9 cellular contexts compared by ENCODE assay signal in the genomic region with DNA sequence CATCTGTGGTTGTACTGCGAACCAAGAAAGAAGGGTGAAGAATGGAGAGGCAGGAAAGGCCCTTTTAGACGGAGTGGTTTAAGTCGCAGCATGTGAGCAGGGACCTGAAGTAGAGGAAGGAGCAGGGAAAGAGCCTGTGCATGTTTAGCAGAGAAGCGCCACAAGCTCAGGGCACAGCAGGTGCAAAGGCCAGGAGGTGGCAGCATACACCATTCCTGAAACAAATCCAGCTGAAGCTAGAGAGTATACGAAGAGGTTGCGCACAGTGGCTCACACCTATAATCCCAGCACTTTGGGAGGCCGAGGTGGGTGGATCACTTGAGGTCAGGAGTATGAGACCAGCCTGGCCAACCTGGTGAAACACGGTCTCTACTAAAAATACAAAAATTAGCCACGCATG. TPM values are rescaled to one million over a fixed set of nuclear protein-coding genes. Genes with fewer than 3 reads are reported as not detected.
A peak's percentile ranks its signal among the peaks of the same experiment; 100 is the strongest.
DNase-seq lines count a peak whose midpoint lies in the region; ATAC-seq and TF ChIP-seq lines count a peak whose summit lies in the region.
"Had no signal": no experiment of that assay in that cellular context is flagged by ENCODE, and none has a peak within 500 bp of the region (broad histone marks: within the 10 kb centered on the region; RNA-seq: fewer than 3 reads in every experiment).

No MANE protein-coding gene starts in this region.

- TF ChIP-seq CTCF in AG04450 (IDR thresholded peaks at IDR 0.05; ENCODE audit: low read depth, low read length) (peak; percentile 43), GM10266 (IDR thresholded peaks at IDR 0.05; ENCODE audit: control insufficient read depth, insufficient read depth, low read depth, missing control alignments) (peak; percentile 51), OCI-LY7 (conservative IDR thresholded peaks at IDR 0.05; ENCODE audit: low read length) (peak; percentile 70), fibroblast of the aortic adventitia (IDR thresholded peaks at IDR 0.05; ENCODE audit: insufficient read depth, low read length) (peak; percentile 34), testis (IDR thresholded peaks at IDR 0.05) (no peak)

- H3K79me2 ChIP-seq in OCI-LY7 (ENCODE audit: insufficient read depth, low read depth, low read length): no peaks in the 10 kb centered on the region

- WGBS in testis, 2 donors: 84 to 85% methylated on average over 9 of the region's 9 CpGs

- no peak for ATAC-seq in HG03571 (IDR thresholded peaks at IDR 0.05; ENCODE audit: unreplicated experiment)
- ATAC-seq in GM21423 (IDR thresholded peaks at IDR 0.05; ENCODE audit: unreplicated experiment): no peak
- no peak for ATAC-seq in HG03442 (IDR thresholded peaks at IDR 0.05; ENCODE audit: unreplicated experiment)

- no peaks in the 10 kb centered on the region for H3K9me2 ChIP-seq in OCI-LY7 (ENCODE audit: insufficient read depth, low read length)

- H3K27me3 ChIP-seq in AG04450 (ENCODE audit: control insufficient read depth, insufficient read depth, low read length) (no peaks in the 10 kb centered on the region), testis (no peaks in the 10 kb centered on the region)

- no TSS peak for BruUV-seq in OCI-LY7 (replicated peaks; lab: Mats Ljungman, UMichigan)

- no peaks in the 10 kb centered on the region for H4K20me1 ChIP-seq in OCI-LY7 (ENCODE audit: insufficient read depth, low read length)

- H2AFZ ChIP-seq in OCI-LY7 (ENCODE audit: low read length): no peak overlapping the region

- CTCF ChIA-PET in AG04450 (lab: Charles Lee): interaction anchor here (1.0 to 3.5 kb wide), 6 partner anchors 24 to 344 kb away, joined by 3 to 9 read pairs (median 5); no protein-coding TSS in a partner anchor
- CTCF ChIA-PET in OCI-LY7 (lab: Charles Lee; ENCODE audit: unreplicated experiment): interaction anchor here (1.4 kb wide), 1 partner anchor 341 kb away, joined by 3 read pairs; no protein-coding TSS in a partner anchor

- H3K9me3 ChIP-seq in AG04450 (ENCODE audit: control insufficient read depth, insufficient read depth, low read length) (no peaks in the 10 kb centered on the region), OCI-LY7 (ENCODE audit: low read length) (no peaks in the 10 kb centered on the region), testis (no peaks in the 10 kb centered on the region)

- POLR2A ChIA-PET in AG04450 (lab: Yijun Ruan, JAX) (no interaction called here), OCI-LY7 (lab: Charles Lee) (interaction anchor here (0.6 kb wide), 1 partner anchor 27 kb away, joined by 5 read pairs; no protein-coding TSS in a partner anchor)

- intact Hi-C loops in OCI-LY7 (cut with micrococcal nuclease; ENCODE audit: unreplicated experiment) (loop anchor here (1.0 to 2.0 kb wide), 5 partner anchors 57 to 509 kb away; no protein-coding TSS in a partner anchor), testis (cut with DNase I; ENCODE audit: low total_unique reads) (no loop called here)

- no peak overlapping the region for H3K27ac ChIP-seq in AG04450 (ENCODE audit: low read depth, low read length)
- no peak overlapping the region for H3K27ac ChIP-seq in OCI-LY7 (ENCODE audit: low read depth, low read length, poor library complexity, severe bottlenecking)
- H3K27ac ChIP-seq in testis: no peak overlapping the region
- H3K27ac ChIP-seq: epithelial cell of prostate had no signal

- H3K4me3 ChIP-seq in AG04450 (ENCODE audit: low read depth, low read length) (no peak overlapping the region), OCI-LY7 (ENCODE audit: low read depth, low read length, poor library complexity, severe bottlenecking) (no peak overlapping the region), fibroblast of the aortic adventitia (ENCODE audit: low read depth, low read length) (no peak overlapping the region), testis (no peak overlapping the region)

- no peak for DNase-seq in AG04450 (ENCODE audit: low read depth, low spot score)
- peak; percentile 19 for DNase-seq in GM10266 (ENCODE audit: extremely low spot score)
- DNase-seq in OCI-LY7 (ENCODE audit: low spot score): peak; percentile 67
- DNase-seq in fibroblast of the aortic adventitia (ENCODE audit: low read depth): peak; percentile 16
- DNase-seq in testis: peak; percentile 33

- H3K36me3 ChIP-seq in OCI-LY7 (ENCODE audit: insufficient read depth, low read length): no peaks in the 10 kb centered on the region
- no peaks in the 10 kb centered on the region for H3K36me3 ChIP-seq in testis (ENCODE audit: low read depth, missing control alignments)

- H3K4me2 ChIP-seq in OCI-LY7 (ENCODE audit: low read length): no peak overlapping the region

- H3K4me1 ChIP-seq in OCI-LY7 (ENCODE audit: insufficient read depth, low read length, poor library complexity, severe bottlenecking) (no peaks in the 10 kb centered on the region), testis (no peaks in the 10 kb centered on the region)

- no peak for TF ChIP-seq POLR2A in testis (IDR thresholded peaks at IDR 0.05)

RNA-seq across cellular contexts. Expression of a gene that starts 49.9 kb away (rescaled TPM):
- polyA plus RNA-seq in AG04450 (2011; rRNA removed): 2.0 TPM in 2 replicates
- 4.7 and 5.3 TPM in 2 replicates for polyA minus RNA-seq in AG04450 (2011; rRNA and poly(A)+ RNA removed)
- total RNA-seq in OCI-LY7 (2014; rRNA removed; shearing (Covaris generic)): 3.8 and 6.0 TPM in 2 replicates
- 7.5 and 8.1 TPM in 2 replicates for total RNA-seq in OCI-LY7 (2022)
- total RNA-seq in fibroblast of the aortic adventitia (ENCODE audit: low replicate concordance): 3.0 and 3.7 TPM in 2 replicates
- total RNA-seq in testis: 1 to 10 TPM; 5.9 to 6.3 TPM
- polyA plus RNA-seq in testis (ENCODE audit: insufficient read depth, low read depth, low replicate concordance): 1.0 TPM

Comparison
In these comparisons a context has a peak if more than half of its experiments do, and no peak if none do; other contexts are left out.
1. CTCF ChIP-seq: peak in AG04450 (single experiment), GM10266 (single experiment), OCI-LY7 (single experiment) and fibroblast of the aortic adventitia (single experiment); none in testis (0 of 3).